ENCODE assay signal across 8 cellular contexts in genomic region chr9:132977626-132978450, GRCh38. TPM values are rescaled to one million over a fixed set of nuclear protein-coding genes. Genes with fewer than 3 reads are reported as not detected.
DNase-seq lines count a peak whose midpoint lies in the region; ATAC-seq, FAIRE-seq and TF ChIP-seq lines count a peak whose summit lies in the region.

No MANE protein-coding gene starts in this region.

- H3K4me2 ChIP-seq in A549 (peak overlapping the region; percentile 61), Karpas-422 (ENCODE audit: low read depth, low read length, poor library complexity, severe bottlenecking) (peak overlapping the region; percentile 56)

- DNase-seq in A549 (ENCODE audit: low read depth in 1 of 2, low spot score in 1 of 2) (peak; percentile 75 to 83), GM12891 (ENCODE audit: insufficient read length, low spot score) (peak; percentile 73), Karpas-422 (peak; percentile 93), T-helper 9 cell (peak; percentile 60), astrocyte of the hippocampus (ENCODE audit: low read depth, low spot score) (peak; percentile 73)
- peak; percentile 79 for DNase-seq in stimulated activated CD4-positive, alpha-beta T cell treated with anti-CD3 and anti-CD28 coated beads, Interleukin-15, amount 100 ng/mL, for 24 hours

- WGBS in A549 (ENCODE audit: missing lambda C conversion rate): 9% methylated on average over 13 of the region's 13 CpGs

- peak; percentile 23 to 27; a peak in 1 of 5 replicates for TF ChIP-seq RAD21 in A549 (conservative IDR thresholded peaks at IDR 0.05 in 1 of 2, IDR thresholded peaks at IDR 0.05 in 1 of 2)

- TF ChIP-seq CTCF in A549 (IDR thresholded peaks at IDR 0.05): peak; percentile 73

- POLR2A ChIA-PET in A549 (lab: Yijun Ruan, JAX): no interaction called here

- ATAC-seq in A549 (peak; percentile 93 to 96), GM18511 (IDR thresholded peaks at IDR 0.05; ENCODE audit: unreplicated experiment) (no peak)

- H3K4me3 ChIP-seq in A549 (no peak overlapping the region), Karpas-422 (ENCODE audit: low read length) (peak overlapping the region; percentile 32; the same call in 1 of the 2 replicates), iPS-15b (ENCODE audit: low read depth, low read length) (peak overlapping the region; percentile 31)

- no peaks in the 10 kb centered on the region for H3K36me3 ChIP-seq in Karpas-422 (ENCODE audit: insufficient read depth, low read length)
- no peaks in the 10 kb centered on the region for H3K36me3 ChIP-seq in iPS-15b (ENCODE audit: control insufficient read depth, insufficient read depth, low read length)

- no peak for TF ChIP-seq EP300 in A549 (IDR thresholded peaks at IDR 0.05)

- peak overlapping the region; percentile 48 for H3K9ac ChIP-seq in Karpas-422 (ENCODE audit: low read length)
- no peak overlapping the region for H3K9ac ChIP-seq in iPS-15b (ENCODE audit: low read depth, low read length)

- H3K27me3 ChIP-seq in Karpas-422 (ENCODE audit: low read length): no peaks in the 10 kb centered on the region
- H3K27me3 ChIP-seq in iPS-15b (ENCODE audit: control insufficient read depth, insufficient read depth, low read length): peaks cover 37% of the 10 kb centered on the region

- H3K9me3 ChIP-seq in A549 (no peaks in the 10 kb centered on the region), Karpas-422 (ENCODE audit: low read length) (no peaks in the 10 kb centered on the region), iPS-15b (ENCODE audit: control insufficient read depth, insufficient read depth, low read length) (no peaks in the 10 kb centered on the region)

- FAIRE-seq in A549 (lab: Jason Lieb, UNC) (no peak), GM12891 (lab: Jason Lieb, UNC) (no peak)

- H3K79me2 ChIP-seq in Karpas-422 (ENCODE audit: low read length): no peaks in the 10 kb centered on the region

- H3K27ac ChIP-seq in A549 (no peak overlapping the region), Karpas-422 (ENCODE audit: low read length) (peak overlapping the region; percentile 27; the same call in 1 of the 2 replicates)

- H3K4me1 ChIP-seq in A549 (peaks cover 8% of the 10 kb centered on the region; the same call in 1 of the 3 replicates), Karpas-422 (ENCODE audit: low read length) (peaks cover 28% of the 10 kb centered on the region), iPS-15b (ENCODE audit: control insufficient read depth, insufficient read depth, low read length) (peaks cover 3% of the 10 kb centered on the region)

- no peak overlapping the region; the same call in 1 of the 2 replicates for H2AFZ ChIP-seq in Karpas-422 (ENCODE audit: low read length)

- CTCF ChIA-PET in A549 (lab: Yijun Ruan, JAX): interaction anchor here (0.5 to 5.4 kb wide), 25 partner anchors 8 to 826 kb away, joined by 3 to 40 read pairs (median 4); partner anchors contain the start of gene GTF3C5

- TF ChIP-seq POLR2A in A549 (IDR thresholded peaks at IDR 0.05; ENCODE audit: low read length) (no peak), GM12891 (IDR thresholded peaks at IDR 0.05; ENCODE audit: low read depth, low read length) (no peak)

- no peaks in the 10 kb centered on the region for H3K9me2 ChIP-seq in Karpas-422 (replicated peaks; ENCODE audit: insufficient read depth, low read length)

- no peaks in the 10 kb centered on the region for H4K20me1 ChIP-seq in Karpas-422 (ENCODE audit: insufficient read depth, low read depth, low read length)

TF ChIP-seq in A549, 52 proteins besides CTCF, POLR2A, EP300 and RAD21:
- 0 out of 2 replicates have a peak, but pooled peaks have one; percentile 15 for TF ChIP-seq MAX (IDR thresholded peaks at IDR 0.05)
- TF ChIP-seq BHLHE40 (IDR thresholded peaks at IDR 0.05; ENCODE audit: low read depth, low read length): no peak
- TF ChIP-seq TP53 (CRISPR knock-in tag; IDR thresholded peaks at IDR 0.05): no peak
- TF ChIP-seq CHD4 (IDR thresholded peaks at IDR 0.05; ENCODE audit: borderline replicate concordance): no peak
- no peak for TF ChIP-seq RFX5 (IDR thresholded peaks at IDR 0.05)
- TF ChIP-seq PBX3 (IDR thresholded peaks at IDR 0.05): no peak
- TF ChIP-seq ZSCAN20 (CRISPR knock-in tag; IDR thresholded peaks at IDR 0.05): no peak
- TF ChIP-seq KDM1A (IDR thresholded peaks at IDR 0.05; ENCODE audit: low read depth): no peak
- 0 out of 3 replicates have a peak, but pooled peaks have one; percentile 34 for TF ChIP-seq SMC3 (IDR thresholded peaks at IDR 0.05)
- no peak for TF ChIP-seq SREBF2 (IDR thresholded peaks at IDR 0.05)
- no peak for TF ChIP-seq FOSB (CRISPR knock-in tag; IDR thresholded peaks at IDR 0.05)
- TF ChIP-seq HES2 (IDR thresholded peaks at IDR 0.05): no peak

TF ChIP-seq in GM12891, 5 proteins besides CTCF, POLR2A, EP300 and RAD21:
- TF ChIP-seq SPI1 (IDR thresholded peaks at IDR 0.05; ENCODE audit: low read depth, low read length): no peak
- TF ChIP-seq TAF1 (IDR thresholded peaks at IDR 0.05; ENCODE audit: low read depth, low read length): no peak
- no peak for TF ChIP-seq POU2F2 (IDR thresholded peaks at IDR 0.05; ENCODE audit: low read depth, low read length)
- TF ChIP-seq POLR2AphosphoS5 (IDR thresholded peaks at IDR 0.05; ENCODE audit: low read depth, low read length): no peak
- no peak for TF ChIP-seq PAX5 (IDR thresholded peaks at IDR 0.05; ENCODE audit: insufficient read depth, low read length, severe bottlenecking)

RNA-seq across cellular contexts. Expression of gene GFI1B, which starts 0.7 kb away (rescaled TPM):
- polyA plus RNA-seq in A549 (2011; rRNA removed) (0.09 TPM in 1 of 2 replicates, not detected in the other), A549 (2017; fragmentation: RNase III; extraction: RNeasy Plus Mini Kit Qiagen cat#74134 plus additional on column Dnase treatment) (not detected in 3 replicates)
- polyA plus RNA-seq in A549 (2012; cell fraction: cytosol; rRNA removed): 0.01 TPM in 1 of 2 replicates, not detected in the other
- polyA plus RNA-seq in A549 (2012; cell fraction: nucleus; rRNA removed): not detected in 2 replicates
- not detected in 2 replicates for polyA minus RNA-seq in A549 (2011; rRNA and poly(A)+ RNA removed)
- polyA plus RNA-seq in GM12891 (2012; ENCODE audit: low read depth, missing spikeins): not detected
- 6.0 and 6.5 TPM in 2 replicates for total RNA-seq in Karpas-422 (2014; rRNA removed; shearing (Covaris generic); ENCODE audit: low replicate concordance)

RNA-seq across cellular contexts. Expression of gene TSC1, which starts 33.4 kb away (rescaled TPM):
- polyA plus RNA-seq in A549 (2011; rRNA removed): 37.9 and 40.5 TPM in 2 replicates
- 8.2 and 10.3 TPM in 2 replicates for polyA plus RNA-seq in A549 (2012; cell fraction: cytosol; rRNA removed)
- polyA plus RNA-seq in A549 (2012; cell fraction: nucleus; rRNA removed): 26.3 and 33.2 TPM in 2 replicates
- 12.9 to 15.2 TPM (median 14.4 TPM) in 3 replicates for polyA plus RNA-seq in A549 (2017; fragmentation: RNase III; extraction: RNeasy Plus Mini Kit Qiagen cat#74134 plus additional on column Dnase treatment)
- polyA minus RNA-seq in A549 (2011; rRNA and poly(A)+ RNA removed): 69.8 and 83.8 TPM in 2 replicates
- 12.5 TPM for polyA plus RNA-seq in GM12891 (2012; ENCODE audit: low read depth, missing spikeins)
- 33.4 and 59.2 TPM in 2 replicates for total RNA-seq in Karpas-422 (2014; rRNA removed; shearing (Covaris generic); ENCODE audit: low replicate concordance)

RNA-seq across cellular contexts. Expression of gene GTF3C5, which starts 53.0 kb away (rescaled TPM):
- 57.2 and 57.4 TPM in 2 replicates for polyA plus RNA-seq in A549 (2011; rRNA removed)
- 68.0 and 70.7 TPM in 2 replicates for polyA plus RNA-seq in A549 (2012; cell fraction: cytosol; rRNA removed)
- 155 and 169 TPM in 2 replicates for polyA plus RNA-seq in A549 (2012; cell fraction: nucleus; rRNA removed)
- polyA plus RNA-seq in A549 (2017; fragmentation: RNase III; extraction: RNeasy Plus Mini Kit Qiagen cat#74134 plus additional on column Dnase treatment): 77.9 to 83.9 TPM (median 80.3 TPM) in 3 replicates
- 76.4 and 82.9 TPM in 2 replicates for polyA minus RNA-seq in A549 (2011; rRNA and poly(A)+ RNA removed)
- polyA plus RNA-seq in GM12891 (2012; ENCODE audit: low read depth, missing spikeins): 39.0 TPM
- total RNA-seq in Karpas-422 (2014; rRNA removed; shearing (Covaris generic); ENCODE audit: low replicate concordance): 26.8 and 54.8 TPM in 2 replicates
